1 cellular context compared by ENCODE assay signal in the genomic region with DNA sequence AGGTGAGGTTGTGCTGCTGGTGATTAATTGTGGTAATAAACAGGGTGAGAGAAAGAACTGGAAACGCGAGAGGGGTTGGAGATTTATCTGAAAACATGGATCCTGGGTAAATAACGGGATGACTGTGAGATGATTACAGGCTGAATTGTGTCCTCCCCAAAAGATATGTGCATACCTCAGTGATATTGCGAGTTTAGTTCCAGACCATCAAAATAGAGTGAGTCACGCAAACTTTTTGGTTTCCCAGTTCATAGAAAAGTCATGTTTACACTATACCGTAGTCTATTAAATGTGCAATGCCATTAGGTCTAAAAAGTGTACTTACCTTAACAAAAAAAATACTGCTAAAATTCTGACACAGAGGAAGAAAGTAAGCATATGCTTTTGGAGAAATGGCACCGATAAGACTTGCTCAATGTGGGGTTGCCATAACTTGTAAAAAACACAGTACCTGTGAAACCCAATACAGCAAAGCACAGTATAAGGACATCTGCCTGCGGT.
TF ChIP-seq lines count a peak whose summit lies in the region.

No MANE protein-coding gene starts in this region.

TF ChIP-seq in GM23338, 12 proteins besides CTCF, POLR2A, EP300 and RAD21 (continued from another document):
- TF ChIP-seq, protein P1, sequence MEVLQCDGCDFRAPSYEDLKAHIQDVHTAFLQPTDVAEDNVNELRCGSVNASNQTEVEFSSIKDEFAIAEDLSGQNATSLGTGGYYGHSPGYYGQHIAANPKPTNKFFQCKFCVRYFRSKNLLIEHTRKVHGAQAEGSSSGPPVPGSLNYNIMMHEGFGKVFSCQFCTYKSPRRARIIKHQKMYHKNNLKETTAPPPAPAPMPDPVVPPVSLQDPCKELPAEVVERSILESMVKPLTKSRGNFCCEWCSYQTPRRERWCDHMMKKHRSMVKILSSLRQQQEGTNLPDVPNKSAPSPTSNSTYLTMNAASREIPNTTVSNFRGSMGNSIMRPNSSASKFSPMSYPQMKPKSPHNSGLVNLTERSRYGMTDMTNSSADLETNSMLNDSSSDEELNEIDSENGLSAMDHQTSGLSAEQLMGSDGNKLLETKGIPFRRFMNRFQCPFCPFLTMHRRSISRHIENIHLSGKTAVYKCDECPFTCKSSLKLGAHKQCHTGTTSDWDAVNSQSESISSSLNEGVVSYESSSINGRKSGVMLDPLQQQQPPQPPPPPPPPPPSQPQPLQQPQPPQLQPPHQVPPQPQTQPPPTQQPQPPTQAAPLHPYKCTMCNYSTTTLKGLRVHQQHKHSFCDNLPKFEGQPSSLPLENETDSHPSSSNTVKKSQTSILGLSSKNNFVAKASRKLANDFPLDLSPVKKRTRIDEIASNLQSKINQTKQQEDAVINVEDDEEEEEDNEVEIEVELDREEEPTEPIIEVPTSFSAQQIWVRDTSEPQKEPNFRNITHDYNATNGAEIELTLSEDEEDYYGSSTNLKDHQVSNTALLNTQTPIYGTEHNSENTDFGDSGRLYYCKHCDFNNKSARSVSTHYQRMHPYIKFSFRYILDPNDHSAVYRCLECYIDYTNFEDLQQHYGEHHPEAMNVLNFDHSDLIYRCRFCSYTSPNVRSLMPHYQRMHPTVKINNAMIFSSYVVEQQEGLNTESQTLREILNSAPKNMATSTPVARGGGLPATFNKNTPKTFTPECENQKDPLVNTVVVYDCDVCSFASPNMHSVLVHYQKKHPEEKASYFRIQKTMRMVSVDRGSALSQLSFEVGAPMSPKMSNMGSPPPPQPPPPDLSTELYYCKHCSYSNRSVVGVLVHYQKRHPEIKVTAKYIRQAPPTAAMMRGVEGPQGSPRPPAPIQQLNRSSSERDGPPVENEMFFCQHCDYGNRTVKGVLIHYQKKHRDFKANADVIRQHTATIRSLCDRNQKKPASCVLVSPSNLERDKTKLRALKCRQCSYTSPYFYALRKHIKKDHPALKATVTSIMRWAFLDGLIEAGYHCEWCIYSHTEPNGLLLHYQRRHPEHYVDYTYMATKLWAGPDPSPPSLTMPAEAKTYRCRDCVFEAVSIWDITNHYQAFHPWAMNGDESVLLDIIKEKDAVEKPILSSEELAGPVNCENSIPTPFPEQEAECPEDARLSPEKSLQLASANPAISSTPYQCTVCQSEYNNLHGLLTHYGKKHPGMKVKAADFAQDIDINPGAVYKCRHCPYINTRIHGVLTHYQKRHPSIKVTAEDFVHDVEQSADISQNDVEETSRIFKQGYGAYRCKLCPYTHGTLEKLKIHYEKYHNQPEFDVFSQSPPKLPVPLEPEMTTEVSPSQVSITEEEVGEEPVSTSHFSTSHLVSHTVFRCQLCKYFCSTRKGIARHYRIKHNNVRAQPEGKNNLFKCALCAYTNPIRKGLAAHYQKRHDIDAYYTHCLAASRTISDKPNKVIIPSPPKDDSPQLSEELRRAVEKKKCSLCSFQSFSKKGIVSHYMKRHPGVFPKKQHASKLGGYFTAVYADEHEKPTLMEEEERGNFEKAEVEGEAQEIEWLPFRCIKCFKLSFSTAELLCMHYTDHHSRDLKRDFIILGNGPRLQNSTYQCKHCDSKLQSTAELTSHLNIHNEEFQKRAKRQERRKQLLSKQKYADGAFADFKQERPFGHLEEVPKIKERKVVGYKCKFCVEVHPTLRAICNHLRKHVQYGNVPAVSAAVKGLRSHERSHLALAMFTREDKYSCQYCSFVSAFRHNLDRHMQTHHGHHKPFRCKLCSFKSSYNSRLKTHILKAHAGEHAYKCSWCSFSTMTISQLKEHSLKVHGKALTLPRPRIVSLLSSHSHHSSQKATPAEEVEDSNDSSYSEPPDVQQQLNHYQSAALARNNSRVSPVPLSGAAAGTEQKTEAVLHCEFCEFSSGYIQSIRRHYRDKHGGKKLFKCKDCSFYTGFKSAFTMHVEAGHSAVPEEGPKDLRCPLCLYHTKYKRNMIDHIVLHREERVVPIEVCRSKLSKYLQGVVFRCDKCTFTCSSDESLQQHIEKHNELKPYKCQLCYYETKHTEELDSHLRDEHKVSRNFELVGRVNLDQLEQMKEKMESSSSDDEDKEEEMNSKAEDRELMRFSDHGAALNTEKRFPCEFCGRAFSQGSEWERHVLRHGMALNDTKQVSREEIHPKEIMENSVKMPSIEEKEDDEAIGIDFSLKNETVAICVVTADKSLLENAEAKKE (CRISPR knock-in tag; IDR thresholded peaks at IDR 0.05): no peak
- TF ChIP-seq STAT1 (IDR thresholded peaks at IDR 0.05; ENCODE audit: unreplicated experiment) (no peak), EZH2phosphoT487 (IDR thresholded peaks at IDR 0.05; ENCODE audit: unreplicated experiment) (no peak), ZNF331 (CRISPR knock-in tag; IDR thresholded peaks at IDR 0.05; ENCODE audit: low read depth) (no peak), JUNB (IDR thresholded peaks at IDR 0.05; ENCODE audit: unreplicated experiment) (no peak), ZNF114 (CRISPR knock-in tag; IDR thresholded peaks at IDR 0.05) (no peak), CREB1 (CRISPR knock-in tag; IDR thresholded peaks at IDR 0.05; ENCODE audit: low read depth) (no peak)
- TF ChIP-seq, protein P2, sequence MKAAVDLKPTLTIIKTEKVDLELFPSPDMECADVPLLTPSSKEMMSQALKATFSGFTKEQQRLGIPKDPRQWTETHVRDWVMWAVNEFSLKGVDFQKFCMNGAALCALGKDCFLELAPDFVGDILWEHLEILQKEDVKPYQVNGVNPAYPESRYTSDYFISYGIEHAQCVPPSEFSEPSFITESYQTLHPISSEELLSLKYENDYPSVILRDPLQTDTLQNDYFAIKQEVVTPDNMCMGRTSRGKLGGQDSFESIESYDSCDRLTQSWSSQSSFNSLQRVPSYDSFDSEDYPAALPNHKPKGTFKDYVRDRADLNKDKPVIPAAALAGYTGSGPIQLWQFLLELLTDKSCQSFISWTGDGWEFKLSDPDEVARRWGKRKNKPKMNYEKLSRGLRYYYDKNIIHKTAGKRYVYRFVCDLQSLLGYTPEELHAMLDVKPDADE (IDR thresholded peaks at IDR 0.05): no peak
- TF ChIP-seq, protein P3, sequence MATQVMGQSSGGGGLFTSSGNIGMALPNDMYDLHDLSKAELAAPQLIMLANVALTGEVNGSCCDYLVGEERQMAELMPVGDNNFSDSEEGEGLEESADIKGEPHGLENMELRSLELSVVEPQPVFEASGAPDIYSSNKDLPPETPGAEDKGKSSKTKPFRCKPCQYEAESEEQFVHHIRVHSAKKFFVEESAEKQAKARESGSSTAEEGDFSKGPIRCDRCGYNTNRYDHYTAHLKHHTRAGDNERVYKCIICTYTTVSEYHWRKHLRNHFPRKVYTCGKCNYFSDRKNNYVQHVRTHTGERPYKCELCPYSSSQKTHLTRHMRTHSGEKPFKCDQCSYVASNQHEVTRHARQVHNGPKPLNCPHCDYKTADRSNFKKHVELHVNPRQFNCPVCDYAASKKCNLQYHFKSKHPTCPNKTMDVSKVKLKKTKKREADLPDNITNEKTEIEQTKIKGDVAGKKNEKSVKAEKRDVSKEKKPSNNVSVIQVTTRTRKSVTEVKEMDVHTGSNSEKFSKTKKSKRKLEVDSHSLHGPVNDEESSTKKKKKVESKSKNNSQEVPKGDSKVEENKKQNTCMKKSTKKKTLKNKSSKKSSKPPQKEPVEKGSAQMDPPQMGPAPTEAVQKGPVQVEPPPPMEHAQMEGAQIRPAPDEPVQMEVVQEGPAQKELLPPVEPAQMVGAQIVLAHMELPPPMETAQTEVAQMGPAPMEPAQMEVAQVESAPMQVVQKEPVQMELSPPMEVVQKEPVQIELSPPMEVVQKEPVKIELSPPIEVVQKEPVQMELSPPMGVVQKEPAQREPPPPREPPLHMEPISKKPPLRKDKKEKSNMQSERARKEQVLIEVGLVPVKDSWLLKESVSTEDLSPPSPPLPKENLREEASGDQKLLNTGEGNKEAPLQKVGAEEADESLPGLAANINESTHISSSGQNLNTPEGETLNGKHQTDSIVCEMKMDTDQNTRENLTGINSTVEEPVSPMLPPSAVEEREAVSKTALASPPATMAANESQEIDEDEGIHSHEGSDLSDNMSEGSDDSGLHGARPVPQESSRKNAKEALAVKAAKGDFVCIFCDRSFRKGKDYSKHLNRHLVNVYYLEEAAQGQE (IDR thresholded peaks at IDR 0.05; ENCODE audit: unreplicated experiment): no peak
